ENCODE assay signal across 18 cellular contexts in the genomic region with DNA sequence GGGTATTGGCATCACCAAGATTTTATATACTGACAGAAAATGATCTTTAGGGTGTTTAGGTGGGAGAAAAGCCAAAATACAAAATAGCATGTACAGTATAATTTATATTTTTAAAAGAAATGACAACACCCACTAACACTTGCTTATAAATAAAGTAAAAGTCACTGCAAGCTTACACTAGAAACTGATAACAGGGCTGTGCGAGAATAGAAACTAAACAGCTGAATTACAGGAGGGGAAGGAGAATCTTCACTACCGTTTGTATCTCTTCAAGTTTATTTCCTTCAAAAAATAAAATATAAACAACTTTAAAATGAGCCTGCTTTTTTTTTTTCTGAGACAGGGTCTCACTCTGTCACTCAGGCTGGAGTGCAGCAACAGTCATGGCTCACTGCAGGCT.
"Had no signal": no experiment of that assay in that cellular context is flagged by ENCODE, and none has a peak within 500 bp of the region (broad histone marks: within the 10 kb centered on the region; RNA-seq: fewer than 3 reads in every experiment).

No MANE protein-coding gene starts in this region.

- H3K9me3 ChIP-seq: lower lobe of right lung, neutrophil, ovary, prostate gland, thoracic aorta, vagina had no signal

- H3K4me1 ChIP-seq: lower lobe of right lung, prostate gland, vagina had no signal

- DNase-seq: activated CD8-positive, alpha-beta memory T cell treated with anti-CD3 and anti-CD28 coated beads, Interleukin-2, amount 50 U/mL, for 4 hours; activated naive CD4-positive, alpha-beta T cell treated with Interleukin-2 at 50 U/mL for 16 hours; activated T-cell treated with anti-CD3 and anti-CD28 coated beads, Interleukin-2, amount 50 U/mL, for 48 hours; lower lobe of right lung; mesendoderm; naive B cell; ovary; stimulated activated CD4-positive, alpha-beta T cell treated with anti-CD3 and anti-CD28 coated beads, Interleukin-4, amount 100 ng/mL, for 1 hour; stimulated activated naive CD4-positive, alpha-beta T cell treated with Interleukin-2 at 50 U/mL for 16 hours; T-helper 9 cell had no signal

- H3K9me3 Mint-ChIP-seq: type B pancreatic cell, WTC11 had no signal

- H3K4me3 ChIP-seq: lower lobe of right lung, ovary, prostate gland, thoracic aorta, vagina had no signal

- H3K36me3 ChIP-seq: ovary, prostate gland had no signal

- H3K4me1 Mint-ChIP-seq: WTC11 had no signal

- H3K27ac ChIP-seq: epithelial cell of prostate, lower lobe of right lung, neutrophil, ovary, prostate gland, thoracic aorta, vagina had no signal

- H3K4me3 Mint-ChIP-seq: naive B cell, type B pancreatic cell, WTC11 had no signal

- H3K27me3 ChIP-seq: neutrophil, ovary, vagina had no signal

- ATAC-seq: left lobe of liver, lower lobe of right lung, WTC11 had no signal

- H3K27me3 Mint-ChIP-seq: naive B cell, type B pancreatic cell had no signal

- H3K27ac Mint-ChIP-seq: type B pancreatic cell, WTC11 had no signal
